29 cellular contexts compared by ENCODE assay signal in the genomic region with DNA sequence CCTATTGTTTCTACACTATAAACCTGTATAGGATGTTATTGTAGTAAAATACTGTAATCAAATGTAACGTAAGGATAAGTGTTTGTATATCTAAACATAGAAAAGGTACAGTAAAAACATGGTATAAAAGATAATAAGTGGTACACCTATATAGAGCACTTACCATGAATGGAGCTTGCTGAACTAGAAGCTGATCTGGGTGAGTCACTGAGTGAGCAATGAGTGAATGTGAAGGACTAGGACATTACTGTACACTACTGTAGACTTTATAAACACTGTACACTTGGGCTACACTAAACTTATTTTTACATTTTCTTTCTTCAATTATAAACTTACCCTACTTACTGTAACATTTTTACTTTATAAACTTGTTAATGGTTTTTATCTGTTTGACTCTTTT.
DNase-seq lines count a peak whose midpoint lies in the region; FAIRE-seq and TF ChIP-seq lines count a peak whose summit lies in the region.
"Had no signal": no experiment of that assay in that cellular context is flagged by ENCODE, and none has a peak within 500 bp of the region (broad histone marks: within the 10 kb centered on the region; RNA-seq: fewer than 3 reads in every experiment).

No MANE protein-coding gene starts in this region.

- peaks cover 3% of the 10 kb centered on the region for H3K9me3 Mint-ChIP-seq in activated CD4-positive, alpha-beta memory T cell treated with anti-CD3 and anti-CD28 coated beads for 36 hours

- no peaks in the 10 kb centered on the region for H3K36me3 Mint-ChIP-seq in activated CD4-positive, alpha-beta memory T cell treated with anti-CD3 and anti-CD28 coated beads for 36 hours
- H3K36me3 Mint-ChIP-seq: CD4-positive, CD25-positive, alpha-beta regulatory T cell; stimulated activated naive B cell treated with anti-CD40 and anti-IgM and Interleukin-4, amounts not matched to agents 10 μg/mL and 1 μg/mL and 100 μg/mL, for 72 hours had no signal

- no peak overlapping the region for H3K4me3 Mint-ChIP-seq in activated CD4-positive, alpha-beta memory T cell treated with anti-CD3 and anti-CD28 coated beads for 36 hours
- H3K4me3 Mint-ChIP-seq: CD4-positive, CD25-positive, alpha-beta regulatory T cell; natural killer cell treated with Interleukin-12 subunit alpha and Interleukin-12 subunit beta and Interleukin-15 and Interleukin-18, amount 100 ng/mL, for 72 hours; stimulated activated naive B cell treated with anti-CD40 and anti-IgM and Interleukin-4, amounts not matched to agents 10 μg/mL and 1 μg/mL and 100 μg/mL, for 72 hours had no signal

- no peak overlapping the region for H3K27ac ChIP-seq in WERI-Rb-1
- H3K27ac ChIP-seq: GM23248, hepatocyte, KMS-11, ovary, right atrium auricular region, spleen had no signal

- POLR2A ChIA-PET in activated CD4-positive, alpha-beta memory T cell treated with anti-CD3 and anti-CD28 coated beads for 36 hours (lab: Charles Lee) = no interaction called here

- CTCF ChIA-PET in activated CD4-positive, alpha-beta memory T cell treated with anti-CD3 and anti-CD28 coated beads for 36 hours (lab: Charles Lee) = no interaction called here

- H3K9me3 ChIP-seq in WERI-Rb-1 (ENCODE audit: severe bottlenecking) = no peaks in the 10 kb centered on the region
- H3K9me3 ChIP-seq: ovary, right atrium auricular region had no signal

- peak; percentile 48 for DNase-seq in EL
- DNase-seq in RCC 7860 (ENCODE audit: low spot score) = peak; percentile 26
- peak; percentile 57 for DNase-seq in choroid plexus epithelial cell (ENCODE audit: low read depth)
- peak; percentile 36 for DNase-seq in non-pigmented ciliary epithelial cell (ENCODE audit: low read depth)
- no peak for DNase-seq in activated CD4-positive, alpha-beta memory T cell treated with anti-CD3 and anti-CD28 coated beads for 36 hours
- no peak for DNase-seq in stimulated activated naive CD4-positive, alpha-beta T cell (lab: John Stamatoyannopoulos, UW)
- DNase-seq in WERI-Rb-1 = no peak
- DNase-seq: activated CD4-positive, alpha-beta T cell treated with anti-CD3 and anti-CD28 coated beads, Interleukin-2, amount 50 U/mL, for 1 hour; activated naive CD4-positive, alpha-beta T cell treated with anti-CD3 and anti-CD28 coated beads, Interleukin-2, amount 50 U/mL, for 16 hours; aorta; CD4-positive, CD25-positive, alpha-beta regulatory T cell; effector CD4-positive, alpha-beta T cell; erythroblast; GM23248; NCI-H2029; NCI-H345; NCI-H748 treated with DMSO at 0.1 percent for 48 hours; ovary; spleen; stimulated activated CD4-positive, alpha-beta T cell treated with anti-CD3 and anti-CD28 coated beads, Interleukin-4, amount 100 ng/mL, for 1 hour; stimulated activated naive B cell treated with anti-CD40 and anti-IgM and Interleukin-4, amounts not matched to agents 10 μg/mL and 1 μg/mL and 100 μg/mL, for 72 hours had no signal

- intact Hi-C loops in activated CD4-positive, alpha-beta memory T cell treated with anti-CD3 and anti-CD28 coated beads for 36 hours (cut with micrococcal nuclease) = no loop called here

- H3K27me3 Mint-ChIP-seq in activated CD4-positive, alpha-beta memory T cell treated with anti-CD3 and anti-CD28 coated beads for 36 hours = no peaks in the 10 kb centered on the region
- H3K27me3 Mint-ChIP-seq: CD4-positive, CD25-positive, alpha-beta regulatory T cell; natural killer cell treated with Interleukin-12 subunit alpha and Interleukin-12 subunit beta and Interleukin-15 and Interleukin-18, amount 100 ng/mL, for 72 hours; stimulated activated naive B cell treated with anti-CD40 and anti-IgM and Interleukin-4, amounts not matched to agents 10 μg/mL and 1 μg/mL and 100 μg/mL, for 72 hours had no signal

- H3K4me3 ChIP-seq in choroid plexus epithelial cell (ENCODE audit: low read depth, low read length) = no peak overlapping the region
- H3K4me3 ChIP-seq in WERI-Rb-1 (ENCODE audit: low read depth, low read length) = no peak overlapping the region
- H3K4me3 ChIP-seq: GM23248, hepatocyte, ovary, right atrium auricular region, spleen had no signal

- TF ChIP-seq CTCF in choroid plexus epithelial cell (conservative IDR thresholded peaks at IDR 0.05; ENCODE audit: low read depth, low read length) (no peak), WERI-Rb-1 (IDR thresholded peaks at IDR 0.05; ENCODE audit: low read depth, low read length) (no peak)

- peak; percentile 79 for FAIRE-seq in RCC 7860 (lab: Jason Lieb, UNC)
- FAIRE-seq: D721Med, frontal cortex, HTR-8/SVneo, urothelium cell line had no signal

- no peak overlapping the region for H3K27ac Mint-ChIP-seq in activated CD4-positive, alpha-beta memory T cell treated with anti-CD3 and anti-CD28 coated beads for 36 hours
- H3K27ac Mint-ChIP-seq: CD4-positive, CD25-positive, alpha-beta regulatory T cell; natural killer cell treated with Interleukin-12 subunit alpha and Interleukin-12 subunit beta and Interleukin-15 and Interleukin-18, amount 100 ng/mL, for 72 hours; stimulated activated naive B cell treated with anti-CD40 and anti-IgM and Interleukin-4, amounts not matched to agents 10 μg/mL and 1 μg/mL and 100 μg/mL, for 72 hours had no signal

- H3K36me3 ChIP-seq in WERI-Rb-1 = no peaks in the 10 kb centered on the region
- H3K36me3 ChIP-seq: ovary, right atrium auricular region, spleen had no signal

- no peaks in the 10 kb centered on the region for H3K4me1 Mint-ChIP-seq in activated CD4-positive, alpha-beta memory T cell treated with anti-CD3 and anti-CD28 coated beads for 36 hours (ENCODE audit: low read depth)
- H3K4me1 Mint-ChIP-seq: CD4-positive, CD25-positive, alpha-beta regulatory T cell; stimulated activated naive B cell treated with anti-CD40 and anti-IgM and Interleukin-4, amounts not matched to agents 10 μg/mL and 1 μg/mL and 100 μg/mL, for 72 hours had no signal

- no peaks in the 10 kb centered on the region for H3K27me3 ChIP-seq in WERI-Rb-1 (ENCODE audit: insufficient read depth, low read depth, severe bottlenecking)
- H3K27me3 ChIP-seq: hepatocyte, ovary, right atrium auricular region, spleen had no signal

Comparison
In these comparisons a context has a peak if more than half of its experiments do, and no peak if none do; other contexts are left out.
1. DNase-seq: peak in EL (single experiment), RCC 7860 (single experiment), choroid plexus epithelial cell (single experiment) and non-pigmented ciliary epithelial cell (single experiment); none in activated CD4-positive, alpha-beta memory T cell treated with anti-CD3 and anti-CD28 coated beads for 36 hours (single experiment), stimulated activated naive CD4-positive, alpha-beta T cell (0 of 6) and WERI-Rb-1 (single experiment).